Comparison of ENCODE assay signal across 25 cellular contexts in genomic region chr2:75453696-75454095, GRCh38.
"Had no signal": no experiment of that assay in that cellular context is flagged by ENCODE, and none has a peak within 500 bp of the region (broad histone marks: within the 10 kb centered on the region; RNA-seq: fewer than 3 reads in every experiment).

No MANE protein-coding gene starts in this region.

- H3K27ac Mint-ChIP-seq: mesothelial cell of epicardium; naive B cell; natural killer cell; nephron progenitor cell; progenitor cell of endocrine pancreas; stimulated activated memory B cell treated with anti-CD40 and anti-IgM and Interleukin-4, amounts not matched to agents 10 μg/mL and 1 μg/mL and 100 μg/mL, for 72 hours; stimulated activated naive CD8-positive, alpha-beta T cell treated with anti-CD3 and anti-CD28 coated beads, Interleukin-15, amount 100 ng/mL, for 72 hours; type B pancreatic cell had no signal

- DNase-seq: hypothalamus; islet precursor cell; left ventricle myocardium inferior; mesendoderm; naive B cell; natural killer cell; nephron progenitor cell; ovary; right lobe of liver; stimulated activated CD4-positive, alpha-beta T cell treated with anti-CD3 and anti-CD28 coated beads, Interleukin-1b, Interleukin-23, amount 100 ng/mL, for 48 hours; stimulated activated CD4-positive, alpha-beta T cell treated with anti-CD3 and anti-CD28 coated beads, Interleukin-2, amount 100 ng/mL, for 48 hours; stimulated activated CD4-positive, alpha-beta T cell treated with anti-CD3 and anti-CD28 coated beads, Interleukin-4, amount 100 ng/mL, for 4 hours; stimulated activated CD8-positive, alpha-beta memory T cell treated with anti-CD3 and anti-CD28 coated beads, Interleukin-4, amount 100 ng/mL, for 48 hours; stimulated activated naive CD4-positive, alpha-beta T cell treated with Interleukin-2 at 50 U/mL for 16 hours; stimulated activated naive CD8-positive, alpha-beta T cell treated with anti-CD3 and anti-CD28 coated beads, Interleukin-15, amount 100 ng/mL, for 72 hours; substantia nigra; uterus had no signal

- ATAC-seq: natural killer cell; right lobe of liver; stimulated activated naive CD8-positive, alpha-beta T cell treated with anti-CD3 and anti-CD28 coated beads, Interleukin-15, amount 100 ng/mL, for 72 hours had no signal

- H3K4me1 Mint-ChIP-seq: natural killer cell; stimulated activated naive CD8-positive, alpha-beta T cell treated with anti-CD3 and anti-CD28 coated beads, Interleukin-15, amount 100 ng/mL, for 72 hours had no signal

- H3K27ac ChIP-seq: left ventricle myocardium inferior, ovary, right atrium auricular region, right lobe of liver, tibial nerve, uterus had no signal

- H3K4me3 Mint-ChIP-seq: mesothelial cell of epicardium; naive B cell; natural killer cell; nephron progenitor cell; stimulated activated memory B cell treated with anti-CD40 and anti-IgM and Interleukin-4, amounts not matched to agents 10 μg/mL and 1 μg/mL and 100 μg/mL, for 72 hours; stimulated activated naive CD8-positive, alpha-beta T cell treated with anti-CD3 and anti-CD28 coated beads, Interleukin-15, amount 100 ng/mL, for 72 hours; type B pancreatic cell had no signal

- H3K36me3 ChIP-seq: left ventricle myocardium inferior, ovary, right atrium auricular region, right lobe of liver, tibial nerve, uterus had no signal

- H3K4me3 ChIP-seq: left ventricle myocardium inferior, lung, ovary, right atrium auricular region, right lobe of liver, smooth muscle cell, tibial nerve, uterus had no signal

- H3K4me2 ChIP-seq: smooth muscle cell had no signal

- H3K27me3 Mint-ChIP-seq: progenitor cell of endocrine pancreas; stimulated activated memory B cell treated with anti-CD40 and anti-IgM and Interleukin-4, amounts not matched to agents 10 μg/mL and 1 μg/mL and 100 μg/mL, for 72 hours; stimulated activated naive CD8-positive, alpha-beta T cell treated with anti-CD3 and anti-CD28 coated beads, Interleukin-15, amount 100 ng/mL, for 72 hours; type B pancreatic cell had no signal

- H3K9me3 ChIP-seq: ovary, right atrium auricular region, right lobe of liver, uterus had no signal

- H3K4me1 ChIP-seq: left ventricle myocardium inferior, right atrium auricular region, right lobe of liver, tibial nerve, uterus had no signal

- H3K36me3 Mint-ChIP-seq: naive B cell; natural killer cell; stimulated activated memory B cell treated with anti-CD40 and anti-IgM and Interleukin-4, amounts not matched to agents 10 μg/mL and 1 μg/mL and 100 μg/mL, for 72 hours; type B pancreatic cell had no signal

- H3K27me3 ChIP-seq: ovary, right atrium auricular region, right lobe of liver, tibial nerve, uterus had no signal
